Comparison of ENCODE assay signal across 8 cellular contexts in the genomic region with DNA sequence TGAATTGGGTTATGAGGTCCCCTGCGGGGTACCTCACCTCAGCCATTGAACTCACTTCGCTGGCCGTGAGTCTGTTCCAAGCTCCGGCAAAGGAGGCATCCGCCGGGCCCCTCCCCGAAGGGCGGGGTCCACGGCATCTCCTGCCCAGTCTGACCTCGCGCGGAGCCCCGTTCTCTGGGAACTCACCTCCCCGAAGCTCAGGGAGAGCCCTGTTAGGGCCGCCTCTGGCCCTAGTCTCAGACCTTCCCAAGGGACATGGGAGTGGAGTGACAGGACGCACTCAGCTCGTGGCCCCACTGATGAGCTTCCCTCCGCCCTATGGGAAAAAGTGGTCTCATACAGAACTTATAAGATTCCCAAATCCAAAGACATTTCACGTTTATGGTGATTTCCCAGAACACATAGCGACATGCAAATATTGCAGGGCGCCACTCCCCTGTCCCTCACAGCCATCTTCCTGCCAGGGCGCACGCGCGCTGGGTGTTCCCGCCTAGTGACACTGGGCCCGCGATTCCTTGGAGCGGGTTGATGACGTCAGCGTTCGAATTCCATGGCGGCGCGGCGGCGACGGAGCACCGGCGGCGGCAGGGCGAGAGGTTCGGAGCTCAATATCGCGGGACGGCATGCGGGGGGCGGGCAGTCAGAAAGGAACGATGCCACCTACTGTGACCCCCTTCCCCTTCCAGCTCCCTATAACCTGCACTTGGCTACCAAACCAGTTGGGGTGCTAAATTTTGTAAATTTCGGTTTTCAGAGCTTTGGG. TPM values are rescaled to one million over a fixed set of nuclear protein-coding genes. Genes with fewer than 3 reads are reported as not detected.
DNase-seq lines count a peak whose midpoint lies in the region; TF ChIP-seq lines count a peak whose summit lies in the region.

A gene with protein sequence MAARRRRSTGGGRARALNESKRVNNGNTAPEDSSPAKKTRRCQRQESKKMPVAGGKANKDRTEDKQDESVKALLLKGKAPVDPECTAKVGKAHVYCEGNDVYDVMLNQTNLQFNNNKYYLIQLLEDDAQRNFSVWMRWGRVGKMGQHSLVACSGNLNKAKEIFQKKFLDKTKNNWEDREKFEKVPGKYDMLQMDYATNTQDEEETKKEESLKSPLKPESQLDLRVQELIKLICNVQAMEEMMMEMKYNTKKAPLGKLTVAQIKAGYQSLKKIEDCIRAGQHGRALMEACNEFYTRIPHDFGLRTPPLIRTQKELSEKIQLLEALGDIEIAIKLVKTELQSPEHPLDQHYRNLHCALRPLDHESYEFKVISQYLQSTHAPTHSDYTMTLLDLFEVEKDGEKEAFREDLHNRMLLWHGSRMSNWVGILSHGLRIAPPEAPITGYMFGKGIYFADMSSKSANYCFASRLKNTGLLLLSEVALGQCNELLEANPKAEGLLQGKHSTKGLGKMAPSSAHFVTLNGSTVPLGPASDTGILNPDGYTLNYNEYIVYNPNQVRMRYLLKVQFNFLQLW (plus strand): TSS at position 544 of the 763 bp plus-strand sequence. CDS start 7 bp downstream, at position 551.

- H3K4me2 ChIP-seq in H9 (ENCODE audit: insufficient read depth, insufficient read length, low read length), result peak within 1 kb of the TSS; percentile 62

- H3K4ac ChIP-seq in H9 (ENCODE audit: low read depth, low read length), result no peak within 1 kb of the TSS; the same call in 1 of the 2 replicates

- H3K79me2 ChIP-seq in H9 (ENCODE audit: insufficient read depth, low read length), result no peaks in the 10 kb centered on the region

- H3K36me3 ChIP-seq in ES-I3 (ENCODE audit: insufficient read depth, low read length) (peaks cover 9% of the 10 kb centered on the region), MG63 (peaks cover 10% of the 10 kb centered on the region)

- H3K9ac ChIP-seq in ES-I3 (ENCODE audit: low read depth, low read length) (peak within 1 kb of the TSS; percentile 99), H9 (ENCODE audit: extremely low read depth, insufficient read length, low read length) (peak within 1 kb of the TSS; percentile 91)

- H3K36me3 Mint-ChIP-seq in H9 (ENCODE audit: insufficient read depth in 1 of 3, low read depth in 3 of 3) (peaks cover 23 to 32% (median 32%) of the 10 kb centered on the region in 3 experiments), nephron (ENCODE audit: low read depth) (peaks cover 20% of the 10 kb centered on the region)
- H3K36me3 Mint-ChIP-seq in stimulated activated naive CD8-positive, alpha-beta T cell treated with anti-CD3 and anti-CD28 coated beads, Interleukin-15, Interleukin-2, amounts not matched to agents 100 ng/mL and 50 ng/mL, for 24 hours (ENCODE audit: low read depth), result peaks cover 33% of the 10 kb centered on the region

- H2BK20ac ChIP-seq in H9 (ENCODE audit: low read depth, low read length, poor library complexity, severe bottlenecking), result no peak within 1 kb of the TSS

- H2BK5ac ChIP-seq in H9 (ENCODE audit: insufficient read length, low read length), result no peak within 1 kb of the TSS

- no CpG with 5 or more reads among the region's 50 CpGs for WGBS in H9 (ENCODE audit: extremely low coverage, insufficient read length, low lambda C conversion rate)

- peak within 1 kb of the TSS; percentile 96 for H3K27ac ChIP-seq in H9 (ENCODE audit: insufficient read length, low read depth, low read length)

- H3K4me1 Mint-ChIP-seq in H9, result peaks cover 4 to 5% of the 10 kb centered on the region in 2 experiments; a peak in 3 of 4 replicates
- H3K4me1 Mint-ChIP-seq in nephron, result peaks cover 6% of the 10 kb centered on the region
- H3K4me1 Mint-ChIP-seq in stimulated activated naive CD8-positive, alpha-beta T cell treated with anti-CD3 and anti-CD28 coated beads, Interleukin-15, Interleukin-2, amounts not matched to agents 100 ng/mL and 50 ng/mL, for 24 hours (ENCODE audit: low read depth), result peaks cover 24% of the 10 kb centered on the region

- H2BK120ac ChIP-seq in H9 (ENCODE audit: low read depth, low read length, poor library complexity, severe bottlenecking), result no peak within 1 kb of the TSS

- H3K27me3 Mint-ChIP-seq in H9 (ENCODE audit: low read depth), result peaks cover 2% of the 10 kb centered on the region; the same call in 1 of the 2 replicates
- H3K27me3 Mint-ChIP-seq in nephron (ENCODE audit: low read depth), result peaks cover 4% of the 10 kb centered on the region
- H3K27me3 Mint-ChIP-seq in stimulated activated naive CD8-positive, alpha-beta T cell treated with anti-CD3 and anti-CD28 coated beads, Interleukin-15, Interleukin-2, amounts not matched to agents 100 ng/mL and 50 ng/mL, for 24 hours, result no peaks in the 10 kb centered on the region

- TF ChIP-seq CTCF in H9 (conservative IDR thresholded peaks at IDR 0.05), result no peak
- no peak for TF ChIP-seq CTCF in fibroblast of the aortic adventitia (IDR thresholded peaks at IDR 0.05; ENCODE audit: insufficient read depth, low read length)
- TF ChIP-seq CTCF in nephron (IDR thresholded peaks at IDR 0.05; ENCODE audit: unreplicated experiment in 3 of 3), result no peak

- peak within 1 kb of the TSS; percentile 85; the same call in 1 of the 2 replicates for H3K14ac ChIP-seq in H9 (ENCODE audit: insufficient read depth, low read length)

- H2AFZ ChIP-seq in H9 (ENCODE audit: low read length), result no peak within 1 kb of the TSS

- H3K9me3 ChIP-seq in ES-I3 (ENCODE audit: control insufficient read depth, insufficient read depth, low read length) (no peaks in the 10 kb centered on the region), H9 (ENCODE audit: control insufficient read depth, low read depth, low read length) (no peaks in the 10 kb centered on the region), MG63 (no peaks in the 10 kb centered on the region)

- H3K18ac ChIP-seq in H9 (ENCODE audit: insufficient read length, low read depth, low read length), result peak within 1 kb of the TSS; percentile 96

- H3K23ac ChIP-seq in H9 (ENCODE audit: insufficient read length, low read depth, low read length), result no peak within 1 kb of the TSS

- no peak within 1 kb of the TSS for H3K56ac ChIP-seq in H9 (ENCODE audit: insufficient read length, low read depth, low read length)

- no peaks in the 10 kb centered on the region for H3K79me1 ChIP-seq in H9 (ENCODE audit: insufficient read depth, low read depth, low read length, poor library complexity, severe bottlenecking)

- no peaks in the 10 kb centered on the region for H3K9me3 Mint-ChIP-seq in H9
- H3K9me3 Mint-ChIP-seq in nephron, result no peaks in the 10 kb centered on the region
- no peaks in the 10 kb centered on the region for H3K9me3 Mint-ChIP-seq in stimulated activated naive CD8-positive, alpha-beta T cell treated with anti-CD3 and anti-CD28 coated beads, Interleukin-15, Interleukin-2, amounts not matched to agents 100 ng/mL and 50 ng/mL, for 24 hours

- H3K27ac Mint-ChIP-seq in H9, result peak within 1 kb of the TSS; percentile 99
- H3K27ac Mint-ChIP-seq in nephron, result peak within 1 kb of the TSS; percentile 88 to 99 (median 91)
- H3K27ac Mint-ChIP-seq in stimulated activated naive CD8-positive, alpha-beta T cell treated with anti-CD3 and anti-CD28 coated beads, Interleukin-15, Interleukin-2, amounts not matched to agents 100 ng/mL and 50 ng/mL, for 24 hours, result peak within 1 kb of the TSS; percentile 92

- H4K91ac ChIP-seq in H9 (ENCODE audit: insufficient read length, low read depth, low read length), result no peak within 1 kb of the TSS

- H3K4me3 ChIP-seq in MG63 (peak within 1 kb of the TSS; percentile 90), fibroblast of the aortic adventitia (ENCODE audit: low read depth, low read length) (peak within 1 kb of the TSS; percentile 80)

- H3K4me1 ChIP-seq in ES-I3 (ENCODE audit: insufficient read depth, low read length) (no peaks in the 10 kb centered on the region), H9 (ENCODE audit: insufficient read depth, low read length) (no peaks in the 10 kb centered on the region)

- no peak within 1 kb of the TSS for H2BK15ac ChIP-seq in H9 (ENCODE audit: low read depth, low read length)

- DNase-seq in H9, result peak; percentile 99
- peak; percentile 96 for DNase-seq in MG63
- peak; percentile 100 for DNase-seq in SHP77 treated with DMSO at 0.1 percent for 48 hours (lab: John Stamatoyannopoulos, UW)
- peak; percentile 96 for DNase-seq in activated effector memory CD4-positive, alpha-beta T cell treated with anti-CD3 and anti-CD28 coated beads, Interleukin-2, amount 50 U/mL, for 16 hours
- peak; percentile 100 for DNase-seq in fibroblast of the aortic adventitia (ENCODE audit: low read depth)

- no peak within 1 kb of the TSS for H4K8ac ChIP-seq in H9 (replicated peaks; ENCODE audit: insufficient read length, low read depth, low read length)

- H3K4me3 Mint-ChIP-seq in H9, result peak within 1 kb of the TSS; percentile 88 to 92
- peak within 1 kb of the TSS; percentile 89 to 93 (median 89) for H3K4me3 Mint-ChIP-seq in nephron
- peak within 1 kb of the TSS; percentile 95 for H3K4me3 Mint-ChIP-seq in stimulated activated naive CD8-positive, alpha-beta T cell treated with anti-CD3 and anti-CD28 coated beads, Interleukin-15, Interleukin-2, amounts not matched to agents 100 ng/mL and 50 ng/mL, for 24 hours

- H3T11ph ChIP-seq in H9 (ENCODE audit: low read length), result no peak within 1 kb of the TSS

- no peak within 1 kb of the TSS for H2AK5ac ChIP-seq in H9 (ENCODE audit: insufficient read length, low read length)

- H3K27me3 ChIP-seq in H9 (ENCODE audit: insufficient read depth, low read length) (no peaks in the 10 kb centered on the region), MG63 (no peaks in the 10 kb centered on the region)

- H2BK12ac ChIP-seq in H9 (ENCODE audit: insufficient read length, low read depth, low read length), result peak within 1 kb of the TSS; percentile 11

- H4K20me1 ChIP-seq in H9 (ENCODE audit: control insufficient read depth, insufficient read depth, insufficient read length), result no peaks in the 10 kb centered on the region

- no peaks in the 10 kb centered on the region for H3K23me2 ChIP-seq in H9 (ENCODE audit: insufficient read length, low read depth, low read length, poor library complexity, severe bottlenecking)

- H4K5ac ChIP-seq in H9 (ENCODE audit: insufficient read length, low read depth, low read length), result peak within 1 kb of the TSS; percentile 4

RNA-seq across cellular contexts. Expression of the gene that starts here (rescaled TPM):
- total RNA-seq in H9 (2021), result 25.2 and 25.4 TPM in 2 replicates
- 5.9 and 7.5 TPM in 2 replicates for total RNA-seq in MG63 (2014; rRNA removed; shearing (Covaris generic); ENCODE audit: low replicate concordance)
- 5.6 and 19.9 TPM in 2 replicates for total RNA-seq in fibroblast of the aortic adventitia (ENCODE audit: low replicate concordance)

Comparison
In these comparisons a context has a peak if more than half of its experiments do, and no peak if none do; other contexts are left out.
1. Peak in every context shown above with its lines: DNase-seq, H3K4me3 ChIP-seq and H3K27ac ChIP-seq.